Comparison of ENCODE assay signal across 28 cellular contexts in the genomic region with DNA sequence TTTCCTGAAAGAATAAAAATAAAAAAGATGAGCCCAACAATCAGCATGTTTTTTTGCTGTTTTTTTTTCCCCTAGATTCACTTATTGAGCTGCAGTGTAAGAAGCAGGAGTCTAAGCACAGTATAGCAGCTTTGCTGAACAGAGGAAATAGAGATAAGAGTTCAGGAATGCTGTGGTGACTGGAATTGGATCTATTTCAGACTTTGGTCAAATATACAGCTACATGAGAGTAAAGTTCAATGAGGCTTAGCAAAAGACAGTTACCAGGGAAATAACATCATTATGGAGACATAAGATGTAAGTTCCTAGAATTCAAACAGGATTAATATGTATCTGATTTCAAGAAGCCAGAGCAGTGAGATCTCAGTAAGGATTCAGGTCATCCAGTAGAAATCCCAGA.
DNase-seq lines count a peak whose midpoint lies in the region; ATAC-seq, FAIRE-seq and TF ChIP-seq lines count a peak whose summit lies in the region.
"Had no signal": no experiment of that assay in that cellular context is flagged by ENCODE, and none has a peak within 500 bp of the region (broad histone marks: within the 10 kb centered on the region; RNA-seq: fewer than 3 reads in every experiment).

No MANE protein-coding gene starts in this region.

- H3K4me3 ChIP-seq in skeletal muscle cell (ENCODE audit: low read depth, low read length): no peak overlapping the region
- no peak overlapping the region for H3K4me3 ChIP-seq in MG63
- H3K4me3 ChIP-seq: GM12878, left lung, prostate gland, stomach, transverse colon had no signal

- H3K27me3 ChIP-seq in MG63: no peaks in the 10 kb centered on the region
- H3K27me3 ChIP-seq: left lung, neutrophil, stomach, transverse colon had no signal

- FAIRE-seq in D721Med (lab: Jason Lieb, UNC): peak; percentile 29
- no peak for FAIRE-seq in RCC 7860 (lab: Jason Lieb, UNC)
- FAIRE-seq: GM12878 had no signal

- DNase-seq in D721Med (ENCODE audit: insufficient read length, low spot score) (no peak), RCC 7860 (ENCODE audit: low spot score) (peak; percentile 81), glomerular visceral epithelial cell (ENCODE audit: extremely low spot score) (peak; percentile 74), skeletal muscle cell (ENCODE audit: low read depth) (peak; percentile 36), MG63 (no peak), HUDEP-2 (lab: John Stamatoyannopoulos, UW; ENCODE audit: unreplicated experiment in 76 of 76) (no peak)
- DNase-seq: activated B cell treated with CpG ODN at 0.5 μM for 24 hours; activated CD4-positive, alpha-beta T cell treated with anti-CD3 and anti-CD28 coated beads, Interleukin-2, amount 50 U/mL, for 48 hours; activated naive CD4-positive, alpha-beta T cell treated with anti-CD3 and anti-CD28 coated beads, Interleukin-2, amount 10 ng/mL, durations not matched to agents 7 days and 5 days; amygdala; Calu3; caudate nucleus; endodermal cell; foreskin melanocyte; left lung; mesendoderm; NCI-H1105; NCI-H1930; NCI-H526 treated with DMSO at 0.1 percent for 48 hours; SHP77 treated with DMSO at 0.1 percent for 48 hours; stomach; transverse colon had no signal

- TF ChIP-seq CTCF in D721Med (IDR thresholded peaks at IDR 0.05; ENCODE audit: insufficient read depth, missing control alignments): no peak

- H3K36me3 ChIP-seq in MG63: no peaks in the 10 kb centered on the region
- H3K36me3 ChIP-seq: left lung, neutrophil, prostate gland, stomach, transverse colon had no signal

- H3K9me3 ChIP-seq in MG63: no peaks in the 10 kb centered on the region
- H3K9me3 ChIP-seq: left lung, neutrophil, prostate gland, stomach, transverse colon had no signal

- ATAC-seq in HG02610 (IDR thresholded peaks at IDR 0.05; ENCODE audit: unreplicated experiment): no peak
- ATAC-seq: esophagus mucosa, GM12878, HCT116, left lung had no signal

Comparison
In these comparisons a context has a peak if more than half of its experiments do, and no peak if none do; other contexts are left out.
1. DNase-seq: peak in RCC 7860 (single experiment), glomerular visceral epithelial cell (single experiment) and skeletal muscle cell (single experiment); none in D721Med (single experiment), MG63 (single experiment) and HUDEP-2 (0 of 76).